Comparison of ENCODE assay signal across 9 cellular contexts in genomic region chr1:21936366-21937031, GRCh38. TPM values are rescaled to one million over a fixed set of nuclear protein-coding genes. Genes with fewer than 3 reads are reported as not detected.
DNase-seq lines count a peak whose midpoint lies in the region; ATAC-seq and TF ChIP-seq lines count a peak whose summit lies in the region.
"Had no signal": no experiment of that assay in that cellular context is flagged by ENCODE, and none has a peak within 500 bp of the region (broad histone marks: within the 10 kb centered on the region; RNA-seq: fewer than 3 reads in every experiment).

No MANE protein-coding gene starts in this region.

- peak; percentile 9 for ATAC-seq in effector memory CD8-positive, alpha-beta T cell (replicated peaks)
- ATAC-seq in GM19452 (IDR thresholded peaks at IDR 0.05; ENCODE audit: unreplicated experiment): no peak

- H3K36me3 Mint-ChIP-seq in effector memory CD8-positive, alpha-beta T cell (ENCODE audit: insufficient read depth): no peaks in the 10 kb centered on the region
- no peaks in the 10 kb centered on the region for H3K36me3 Mint-ChIP-seq in neural crest cell (ENCODE audit: low read depth)

- peak overlapping the region; percentile 94 for H3K9ac ChIP-seq in NT2/D1 (ENCODE audit: insufficient read length, low read depth)

- no peaks in the 10 kb centered on the region for H3K9me3 ChIP-seq in NT2/D1 (ENCODE audit: insufficient read depth, low read length)

- H3K36me3 ChIP-seq in GM06990 (ENCODE audit: control insufficient read depth, insufficient read depth, low read length) (no peaks in the 10 kb centered on the region), NT2/D1 (ENCODE audit: insufficient read depth, insufficient read length, low read length) (peaks cover 19% of the 10 kb centered on the region)

- peaks cover 26% of the 10 kb centered on the region for H3K4me1 ChIP-seq in NT2/D1 (ENCODE audit: insufficient read depth, insufficient read length)

- H3K27me3 ChIP-seq in GM06990 (replicated peaks; ENCODE audit: control insufficient read depth, insufficient read depth, low read length) (no peaks in the 10 kb centered on the region; the same call in none of the 2 replicates), NT2/D1 (ENCODE audit: insufficient read depth, insufficient read length) (no peaks in the 10 kb centered on the region)

- no peak for TF ChIP-seq CTCF in GM06990 (IDR thresholded peaks at IDR 0.05; ENCODE audit: insufficient read depth, low read length, poor library complexity, severe bottlenecking)
- TF ChIP-seq CTCF in neural crest cell (conservative IDR thresholded peaks at IDR 0.05): no peak

- no peaks in the 10 kb centered on the region for H3K9me3 Mint-ChIP-seq in effector memory CD8-positive, alpha-beta T cell
- H3K9me3 Mint-ChIP-seq in neural crest cell: no peaks in the 10 kb centered on the region

- H3K27ac Mint-ChIP-seq in effector memory CD8-positive, alpha-beta T cell: no peak overlapping the region
- peak overlapping the region; percentile 87 for H3K27ac Mint-ChIP-seq in neural crest cell (ENCODE audit: unreplicated experiment)

- peaks cover 6 to 8% of the 10 kb centered on the region in 2 donors for H3K4me1 Mint-ChIP-seq in effector memory CD8-positive, alpha-beta T cell (ENCODE audit: low read depth in 2 of 2)
- H3K4me1 Mint-ChIP-seq in neural crest cell: peaks cover 71% of the 10 kb centered on the region

- H3K4me3 ChIP-seq in GM06990 (replicated peaks; ENCODE audit: low read depth, low read length) (peak overlapping the region; percentile 17; the same call in 1 of the 2 replicates), NT2/D1 (ENCODE audit: insufficient read length, low read depth) (peak overlapping the region; percentile 79)

- DNase-seq in GM06990 (ENCODE audit: extremely low read depth, insufficient read length) (no peak), NT2/D1 (ENCODE audit: low read depth, low spot score) (no peak), neural crest cell (ENCODE audit: low read depth, low spot score) (peak; percentile 18), SHP77 treated with DMSO at 0.1 percent for 48 hours (lab: John Stamatoyannopoulos, UW) (no peak), CD1c-positive myeloid dendritic cell (ENCODE audit: extremely low spot score) (no peak), NCI-H2227 (lab: John Stamatoyannopoulos, UW; ENCODE audit: unreplicated experiment) (no peak)
- DNase-seq in effector memory CD8-positive, alpha-beta T cell: no peak

- H3K4me3 Mint-ChIP-seq in effector memory CD8-positive, alpha-beta T cell: peak overlapping the region; percentile 30 to 54
- H3K4me3 Mint-ChIP-seq in neural crest cell: peak overlapping the region; percentile 90

- H3K27me3 Mint-ChIP-seq in effector memory CD8-positive, alpha-beta T cell: peaks cover 26 to 49% of the 10 kb centered on the region in 2 donors
- no peaks in the 10 kb centered on the region for H3K27me3 Mint-ChIP-seq in neural crest cell (ENCODE audit: low read depth)

RNA-seq across cellular contexts. Expression of gene HSPG2, which starts 0.6 kb away (rescaled TPM):
- 101 and 103 TPM in 2 replicates for total RNA-seq in neural crest cell

RNA-seq across cellular contexts. Expression of gene CELA3B, which starts 40.3 kb away (rescaled TPM):
- total RNA-seq in neural crest cell: not detected in 2 replicates
- total RNA-seq: LHCN-M2 had no signal
